ENCODE assay signal across 32 cellular contexts in the genomic region with DNA sequence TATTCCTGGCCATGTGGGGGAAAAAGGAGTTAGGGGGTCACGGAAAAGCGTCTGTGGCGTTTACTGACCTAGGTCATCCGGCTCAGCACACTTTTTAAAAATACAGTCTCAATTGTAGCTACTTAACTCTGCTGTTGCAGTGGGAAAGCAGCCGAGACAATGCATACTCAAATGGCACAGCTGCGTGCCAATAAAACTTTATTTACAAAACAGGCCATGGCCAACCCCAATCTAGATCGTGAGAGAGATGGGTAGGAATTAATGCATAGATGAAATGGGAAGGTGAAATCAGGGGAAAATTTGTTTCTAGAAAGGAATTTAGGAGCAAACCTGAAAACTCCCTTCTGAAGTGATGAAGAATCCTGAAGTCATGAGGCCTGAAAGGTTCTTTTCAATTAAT.
"Had no signal": no experiment of that assay in that cellular context is flagged by ENCODE, and none has a peak within 500 bp of the region (broad histone marks: within the 10 kb centered on the region; RNA-seq: fewer than 3 reads in every experiment).

No MANE protein-coding gene starts in this region.

- DNase-seq: activated CD4-positive, alpha-beta memory T cell treated with anti-CD3 and anti-CD28 coated beads for 36 hours; activated CD4-positive, alpha-beta T cell treated with anti-CD3 and anti-CD28 coated beads for 36 hours; activated CD4-positive, alpha-beta T cell treated with anti-CD3 and anti-CD28 coated beads, Interleukin-2, amount 10 ng/mL, durations not matched to agents 24 days and 14 days; activated CD4-positive, CD25-positive, alpha-beta regulatory T cell; activated CD4-positive, CD25-positive, alpha-beta regulatory T cell treated with anti-CD3 and anti-CD28 coated beads, Interleukin-2, amount 50 U/mL, for 72 hours; activated CD8-positive, alpha-beta memory T cell treated with anti-CD3 and anti-CD28 coated beads, Interleukin-2, amount 10 ng/mL, durations not matched to agents 7 days and 5 days; activated CD8-positive, alpha-beta memory T cell treated with anti-CD3 and anti-CD28 coated beads, Interleukin-2, amount 50 U/mL, for 4 hours; activated CD8-positive, alpha-beta T cell treated with anti-CD3 and anti-CD28 coated beads, Interleukin-2, amount 10 ng/mL, durations not matched to agents 7 days and 5 days; activated effector memory CD4-positive, alpha-beta T cell treated with anti-CD3 and anti-CD28 coated beads, Interleukin-2, amount 50 U/mL, for 16 hours; activated naive CD4-positive, alpha-beta T cell treated with anti-CD3 and anti-CD28 coated beads for 36 hours; activated naive CD8-positive, alpha-beta T cell treated with anti-CD3 and anti-CD28 coated beads, Interleukin-2, amount 10 ng/mL, durations not matched to agents 7 days and 5 days; activated T-cell treated with anti-CD3 and anti-CD28 coated beads, Interleukin-2, amount 50 U/mL, for 1 hour; activated T-cell treated with anti-CD3 and anti-CD28 coated beads, Interleukin-2, amount 50 U/mL, for 48 hours; central memory CD4-positive, alpha-beta T cell; cerebellar nuclear complex; colonic mucosa; effector CD4-positive, alpha-beta T cell; foreskin fibroblast; head of caudate nucleus; T-helper 1 cell; T-helper 17 cell; T1000 had no signal

- H3K4me3 Mint-ChIP-seq: activated CD4-positive, alpha-beta memory T cell treated with anti-CD3 and anti-CD28 coated beads for 36 hours; activated CD4-positive, alpha-beta T cell treated with anti-CD3 and anti-CD28 coated beads for 36 hours; activated CD4-positive, alpha-beta T cell treated with anti-CD3 and anti-CD28 coated beads, Interleukin-2, amount 10 ng/mL, durations not matched to agents 24 days and 14 days; activated CD8-positive, alpha-beta memory T cell treated with anti-CD3 and anti-CD28 coated beads, Interleukin-2, amount 10 ng/mL, durations not matched to agents 7 days and 5 days; activated CD8-positive, alpha-beta T cell treated with anti-CD3 and anti-CD28 coated beads, Interleukin-2, amount 10 ng/mL, durations not matched to agents 7 days and 5 days; activated naive CD4-positive, alpha-beta T cell treated with anti-CD3 and anti-CD28 coated beads for 36 hours; activated naive CD8-positive, alpha-beta T cell treated with anti-CD3 and anti-CD28 coated beads, Interleukin-2, amount 10 ng/mL, durations not matched to agents 7 days and 5 days; activated T-helper 1 cell treated with anti-CD3 and anti-CD28 coated beads, Interleukin-12 subunit alpha, Interleukin-12 subunit beta, Interleukin-2, Interleukin-4 antibody, amounts not matched to agents 30 ng/mL and 10 ng/mL and 1 ng/mL, durations not matched to agents 14 hours and 24 hours and 36 hours; brain; T-helper 17 cell; T-helper 2 cell treated with Interferon-gamma antibody and Interleukin-4, amounts not matched to agents 5 μg/mL and 100 μg/mL, for 36 hours had no signal

- FAIRE-seq: frontal cortex had no signal

- H3K4me3 ChIP-seq: ascending aorta, breast epithelium, cardiac muscle cell, colonic mucosa had no signal

- H3K4me1 ChIP-seq: colonic mucosa had no signal

- H3K9me3 ChIP-seq: ascending aorta, colonic mucosa had no signal

- ATAC-seq: activated CD4-positive, alpha-beta T cell treated with anti-CD3 and anti-CD28 coated beads for 36 hours; activated CD8-positive, alpha-beta memory T cell treated with anti-CD3 and anti-CD28 coated beads, Interleukin-2, amount 10 ng/mL, durations not matched to agents 7 days and 5 days; activated CD8-positive, alpha-beta T cell treated with anti-CD3 and anti-CD28 coated beads, Interleukin-2, amount 10 ng/mL, durations not matched to agents 7 days and 5 days; activated naive CD4-positive, alpha-beta T cell treated with anti-CD3 and anti-CD28 coated beads, Interleukin-2, amount 50 U/mL, for 72 hours; esophagus mucosa; T-helper 17 cell had no signal

- H3K27ac ChIP-seq: ascending aorta, breast epithelium, cardiac muscle cell, colonic mucosa had no signal

- H3K36me3 ChIP-seq: ascending aorta, breast epithelium, cardiac muscle cell, colonic mucosa had no signal

- H3K27ac Mint-ChIP-seq: activated CD4-positive, alpha-beta memory T cell treated with anti-CD3 and anti-CD28 coated beads for 36 hours; activated CD4-positive, alpha-beta T cell treated with anti-CD3 and anti-CD28 coated beads for 36 hours; activated CD4-positive, alpha-beta T cell treated with anti-CD3 and anti-CD28 coated beads, Interleukin-2, amount 10 ng/mL, durations not matched to agents 24 days and 14 days; activated CD8-positive, alpha-beta memory T cell treated with anti-CD3 and anti-CD28 coated beads, Interleukin-2, amount 10 ng/mL, durations not matched to agents 7 days and 5 days; activated CD8-positive, alpha-beta T cell treated with anti-CD3 and anti-CD28 coated beads, Interleukin-2, amount 10 ng/mL, durations not matched to agents 7 days and 5 days; activated naive CD4-positive, alpha-beta T cell treated with anti-CD3 and anti-CD28 coated beads for 36 hours; activated naive CD4-positive, alpha-beta T cell treated with anti-CD3 and anti-CD28 coated beads, Interleukin-2, amount 50 U/mL, for 72 hours; activated naive CD8-positive, alpha-beta T cell treated with anti-CD3 and anti-CD28 coated beads, Interleukin-2, amount 10 ng/mL, durations not matched to agents 7 days and 5 days; activated T-helper 1 cell treated with anti-CD3 and anti-CD28 coated beads, Interleukin-12 subunit alpha, Interleukin-12 subunit beta, Interleukin-2, Interleukin-4 antibody, amounts not matched to agents 30 ng/mL and 10 ng/mL and 1 ng/mL, durations not matched to agents 14 hours and 24 hours and 36 hours; activated T-helper 2 cell treated with anti-CD3 and anti-CD28 coated beads, Interferon-gamma antibody, Interleukin-2, Interleukin-4, amounts not matched to agents 10 μg/mL and 5 μg/mL and 100 μg/mL, durations not matched to agents 14 hours and 24 hours and 36 hours; T-helper 17 cell; T-helper 2 cell treated with Interferon-gamma antibody and Interleukin-4, amounts not matched to agents 5 μg/mL and 100 μg/mL, for 36 hours had no signal

- H3K27me3 Mint-ChIP-seq: brain had no signal

- H3K27me3 ChIP-seq: ascending aorta, breast epithelium, cardiac muscle cell, colonic mucosa had no signal

- H3K9me3 Mint-ChIP-seq: activated naive CD8-positive, alpha-beta T cell treated with anti-CD3 and anti-CD28 coated beads, Interleukin-2, amount 10 ng/mL, durations not matched to agents 7 days and 5 days; activated T-helper 2 cell treated with anti-CD3 and anti-CD28 coated beads, Interferon-gamma antibody, Interleukin-2, Interleukin-4, amounts not matched to agents 10 μg/mL and 5 μg/mL and 100 μg/mL, durations not matched to agents 14 hours and 24 hours and 36 hours had no signal

- H3K36me3 Mint-ChIP-seq: activated CD8-positive, alpha-beta memory T cell treated with anti-CD3 and anti-CD28 coated beads, Interleukin-2, amount 10 ng/mL, durations not matched to agents 7 days and 5 days; activated naive CD4-positive, alpha-beta T cell treated with anti-CD3 and anti-CD28 coated beads, Interleukin-2, amount 50 U/mL, for 72 hours; activated naive CD8-positive, alpha-beta T cell treated with anti-CD3 and anti-CD28 coated beads, Interleukin-2, amount 10 ng/mL, durations not matched to agents 7 days and 5 days had no signal
